ENCODE assay signal across 25 cellular contexts in genomic region chr13:100340865-100341264, GRCh38.
DNase-seq lines count a peak whose midpoint lies in the region; ATAC-seq and TF ChIP-seq lines count a peak whose summit lies in the region.
"Had no signal": no experiment of that assay in that cellular context is flagged by ENCODE, and none has a peak within 500 bp of the region (broad histone marks: within the 10 kb centered on the region; RNA-seq: fewer than 3 reads in every experiment).

No MANE protein-coding gene starts in this region.

- POLR2A ChIA-PET in CD4-positive, alpha-beta memory T cell (lab: Charles Lee; ENCODE audit: partially characterized antibody), result interaction anchor here (0.6 kb wide), 1 partner anchor 29 kb away, joined by 3 read pairs; no protein-coding TSS in a partner anchor
- POLR2A ChIA-PET in T-cell (lab: Charles Lee), result no interaction called here

- H3K4me3 Mint-ChIP-seq in CD4-positive, alpha-beta memory T cell, result peak overlapping the region in 6 of 8 donors; percentile 17 to 83 (median 56)
- H3K4me3 Mint-ChIP-seq in T-cell (peak overlapping the region in 2 of 3 donors; percentile 6 to 26), glutamatergic neuron (ENCODE audit: unreplicated experiment) (peak overlapping the region; percentile 14), nephron progenitor cell (no peak overlapping the region)
- H3K4me3 Mint-ChIP-seq: CD14-positive monocyte had no signal

- no peak overlapping the region for H3K27ac ChIP-seq in BLaER1
- H3K27ac ChIP-seq in CD4-positive, alpha-beta memory T cell (ENCODE audit: low read depth, low read length), result no peak overlapping the region
- H3K27ac ChIP-seq: A549, GM23248, PC-9, SJCRH30 had no signal

- H3K9me3 Mint-ChIP-seq in CD4-positive, alpha-beta memory T cell, result no peaks in the 10 kb centered on the region
- H3K9me3 Mint-ChIP-seq in T-cell (no peaks in the 10 kb centered on the region), glutamatergic neuron (ENCODE audit: unreplicated experiment) (peaks cover 14% of the 10 kb centered on the region), nephron progenitor cell (peaks cover 28% of the 10 kb centered on the region)

- peaks cover 15% of the 10 kb centered on the region for H3K4me1 ChIP-seq in BLaER1
- peaks cover 14% of the 10 kb centered on the region for H3K4me1 ChIP-seq in CD4-positive, alpha-beta memory T cell (ENCODE audit: insufficient read depth, low read length)
- H3K4me1 ChIP-seq: A549, SJCRH30 had no signal

- peaks cover 26% of the 10 kb centered on the region for H3K9me3 ChIP-seq in BLaER1
- H3K9me3 ChIP-seq in CD4-positive, alpha-beta memory T cell (ENCODE audit: control insufficient read depth in 1 of 2, low read length in 2 of 2), result no peaks in the 10 kb centered on the region
- H3K9me3 ChIP-seq: A549, SJCRH30 had no signal

- peak overlapping the region; percentile 58 for H3K4me2 ChIP-seq in BLaER1
- H3K4me2 ChIP-seq: A549, PC-9 had no signal

- CTCF ChIA-PET in CD4-positive, alpha-beta memory T cell (lab: Charles Lee; ENCODE audit: partially characterized antibody), result no interaction called here
- CTCF ChIA-PET in T-cell (lab: Charles Lee), result no interaction called here

- TF ChIP-seq CTCF in glutamatergic neuron (IDR thresholded peaks at IDR 0.05; ENCODE audit: partially characterized antibody, unreplicated experiment) (no peak), nephron progenitor cell (IDR thresholded peaks at IDR 0.05) (no peak)

- H3K36me3 ChIP-seq in BLaER1, result no peaks in the 10 kb centered on the region
- no peaks in the 10 kb centered on the region for H3K36me3 ChIP-seq in CD4-positive, alpha-beta memory T cell (ENCODE audit: insufficient read depth, low read length)
- H3K36me3 ChIP-seq: SJCRH30 had no signal

- no peaks in the 10 kb centered on the region for H3K27me3 ChIP-seq in BLaER1
- H3K27me3 ChIP-seq in CD4-positive, alpha-beta memory T cell (ENCODE audit: insufficient read depth, low read length), result no peaks in the 10 kb centered on the region
- H3K27me3 ChIP-seq: SJCRH30 had no signal

- no peak overlapping the region for H3K9ac ChIP-seq in BLaER1
- H3K9ac ChIP-seq: GM23248 had no signal

- H3K27me3 Mint-ChIP-seq in CD4-positive, alpha-beta memory T cell, result no peaks in the 10 kb centered on the region
- H3K27me3 Mint-ChIP-seq in T-cell (no peaks in the 10 kb centered on the region), glutamatergic neuron (ENCODE audit: unreplicated experiment) (peaks cover 4% of the 10 kb centered on the region), nephron progenitor cell (ENCODE audit: low read depth, poor library complexity) (no peaks in the 10 kb centered on the region)

- H3K4me1 Mint-ChIP-seq in CD4-positive, alpha-beta memory T cell, result peaks cover 12 to 22% (median 16%) of the 10 kb centered on the region in 4 donors
- H3K4me1 Mint-ChIP-seq in T-cell, result peaks cover 17 to 21% (median 18%) of the 10 kb centered on the region in 3 donors
- peaks cover 44% of the 10 kb centered on the region for H3K4me1 Mint-ChIP-seq in glutamatergic neuron (ENCODE audit: low read depth, unreplicated experiment)
- H3K4me1 Mint-ChIP-seq in nephron progenitor cell, result peaks cover 4% of the 10 kb centered on the region
- H3K4me1 Mint-ChIP-seq: CD14-positive monocyte had no signal

- peak overlapping the region in 3 of 7 donors; percentile 23 to 80 (median 70) for H3K27ac Mint-ChIP-seq in CD4-positive, alpha-beta memory T cell
- H3K27ac Mint-ChIP-seq in T-cell, result no peak overlapping the region
- H3K27ac Mint-ChIP-seq in glutamatergic neuron (ENCODE audit: unreplicated experiment), result peak overlapping the region; percentile 96
- H3K27ac Mint-ChIP-seq in nephron progenitor cell, result no peak overlapping the region
- H3K27ac Mint-ChIP-seq: CD14-positive monocyte had no signal

- intact Hi-C loops in CD4-positive, alpha-beta memory T cell (cut with micrococcal nuclease), result no loop called here

- ATAC-seq in T-cell (replicated peaks in 1 of 4), result no peak
- ATAC-seq in HG02623 (IDR thresholded peaks at IDR 0.05; ENCODE audit: unreplicated experiment), result no peak
- ATAC-seq in HG03025 (IDR thresholded peaks at IDR 0.05; ENCODE audit: low FRiP score, unreplicated experiment), result no peak
- ATAC-seq: A549, Right ventricle myocardium inferior, SK-N-SH treated with all-trans-retinoic acid at 6 μM for 48 hours had no signal

- no peaks in the 10 kb centered on the region for H4K20me1 ChIP-seq in BLaER1

- peaks cover 9 to 25% of the 10 kb centered on the region in 2 donors for H3K36me3 Mint-ChIP-seq in CD4-positive, alpha-beta memory T cell
- peaks cover 31% of the 10 kb centered on the region for H3K36me3 Mint-ChIP-seq in T-cell
- peaks cover 14% of the 10 kb centered on the region for H3K36me3 Mint-ChIP-seq in glutamatergic neuron (ENCODE audit: unreplicated experiment)
- H3K36me3 Mint-ChIP-seq in nephron progenitor cell (ENCODE audit: low read depth), result peaks cover 94% of the 10 kb centered on the region

- DNase-seq in CD4-positive, alpha-beta memory T cell, result no peak
- DNase-seq in T-cell, result no peak
- no peak for DNase-seq in glutamatergic neuron
- no peak for DNase-seq in nephron progenitor cell
- DNase-seq: AML-193; GM23248; H7; KG1; NCI-H1048; NCI-H1417; NCI-H1694; NCI-H2029 treated with DMSO at 0.1 percent for 48 hours; NCI-H446 treated with DMSO at 0.1 percent for 48 hours; NCI-H526; NCI-H82; NK-92 treated with Interleukin-12 subunit alpha and Interleukin-12 subunit beta, amount 100 ng/mL, for 24 hours; PC-9; SJCRH30 had no signal

- H3K4me3 ChIP-seq in BLaER1, result no peak overlapping the region
- H3K4me3 ChIP-seq in CD4-positive, alpha-beta memory T cell (ENCODE audit: low read length in 2 of 2), result no peak overlapping the region
- H3K4me3 ChIP-seq: A549, GM23248, PC-9, SJCRH30 had no signal
